Comparison of ENCODE assay signal across 2 cellular contexts in the genomic region with DNA sequence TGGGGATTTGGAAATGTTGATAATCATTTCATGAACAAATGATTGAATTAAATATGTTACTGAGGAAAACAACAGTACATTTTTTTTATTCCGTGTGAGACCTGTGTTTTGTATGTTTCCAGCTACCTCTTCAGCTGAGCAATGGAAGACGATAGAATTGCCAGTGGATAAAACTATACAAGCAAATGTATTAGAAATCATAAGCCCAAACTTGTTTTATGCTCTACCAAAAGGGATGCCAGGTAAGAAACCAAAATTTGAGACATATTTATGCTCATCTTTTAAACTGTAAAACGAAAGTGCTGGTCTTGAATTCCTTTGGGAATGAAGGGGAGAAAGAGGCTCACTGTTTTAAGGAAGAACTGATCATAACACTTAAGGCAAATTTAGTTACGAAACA.
TF ChIP-seq lines count a peak whose summit lies in the region.

No MANE protein-coding gene starts in this region.

TF ChIP-seq in A549, 52 proteins besides CTCF, POLR2A, EP300 and RAD21:
- TF ChIP-seq FOSL2 (IDR thresholded peaks at IDR 0.05) = no peak
- TF ChIP-seq FOSL2 (CRISPR knock-in tag; IDR thresholded peaks at IDR 0.05) = no peak
- TF ChIP-seq, protein P1, sequence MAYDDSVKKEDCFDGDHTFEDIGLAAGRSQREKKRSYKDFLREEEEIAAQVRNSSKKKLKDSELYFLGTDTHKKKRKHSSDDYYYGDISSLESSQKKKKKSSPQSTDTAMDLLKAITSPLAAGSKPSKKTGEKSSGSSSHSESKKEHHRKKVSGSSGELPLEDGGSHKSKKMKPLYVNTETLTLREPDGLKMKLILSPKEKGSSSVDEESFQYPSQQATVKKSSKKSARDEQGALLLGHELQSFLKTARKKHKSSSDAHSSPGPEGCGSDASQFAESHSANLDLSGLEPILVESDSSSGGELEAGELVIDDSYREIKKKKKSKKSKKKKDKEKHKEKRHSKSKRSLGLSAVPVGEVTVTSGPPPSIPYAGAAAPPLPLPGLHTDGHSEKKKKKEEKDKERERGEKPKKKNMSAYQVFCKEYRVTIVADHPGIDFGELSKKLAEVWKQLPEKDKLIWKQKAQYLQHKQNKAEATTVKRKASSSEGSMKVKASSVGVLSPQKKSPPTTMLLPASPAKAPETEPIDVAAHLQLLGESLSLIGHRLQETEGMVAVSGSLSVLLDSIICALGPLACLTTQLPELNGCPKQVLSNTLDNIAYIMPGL (CRISPR knock-in tag; IDR thresholded peaks at IDR 0.05; ENCODE audit: borderline replicate concordance) = no peak
- no peak for TF ChIP-seq SREBF2 (IDR thresholded peaks at IDR 0.05)
- TF ChIP-seq BHLHE40 (IDR thresholded peaks at IDR 0.05; ENCODE audit: low read depth, low read length) = no peak
- no peak for TF ChIP-seq ESRRA (IDR thresholded peaks at IDR 0.05; ENCODE audit: borderline replicate concordance, low read length)
- no peak for TF ChIP-seq ZNF302 (CRISPR knock-in tag; IDR thresholded peaks at IDR 0.05)
- TF ChIP-seq ZFP36 (IDR thresholded peaks at IDR 0.05; ENCODE audit: borderline replicate concordance, partially characterized antibody) = no peak
- no peak for TF ChIP-seq MYC (IDR thresholded peaks at IDR 0.05; ENCODE audit: borderline replicate concordance, low read length)
- no peak for TF ChIP-seq ATOH8 (CRISPR knock-in tag; IDR thresholded peaks at IDR 0.05; ENCODE audit: low read depth)
- 0 out of 2 replicates have a peak, but pooled peaks have one; percentile 57 for TF ChIP-seq RNF2 (IDR thresholded peaks at IDR 0.05; ENCODE audit: borderline replicate concordance, low read depth)
- TF ChIP-seq CBX8 (IDR thresholded peaks at IDR 0.05) = peak; percentile 96
- TF ChIP-seq CHD2 (IDR thresholded peaks at IDR 0.05; ENCODE audit: low read length, partially characterized antibody) = no peak
- TF ChIP-seq RFX5 (IDR thresholded peaks at IDR 0.05) = no peak
TF ChIP-seq in A549: peak in this region for 2.

TF ChIP-seq in HCT116, 20 proteins besides CTCF, POLR2A, EP300 and RAD21:
- TF ChIP-seq, protein P2, sequence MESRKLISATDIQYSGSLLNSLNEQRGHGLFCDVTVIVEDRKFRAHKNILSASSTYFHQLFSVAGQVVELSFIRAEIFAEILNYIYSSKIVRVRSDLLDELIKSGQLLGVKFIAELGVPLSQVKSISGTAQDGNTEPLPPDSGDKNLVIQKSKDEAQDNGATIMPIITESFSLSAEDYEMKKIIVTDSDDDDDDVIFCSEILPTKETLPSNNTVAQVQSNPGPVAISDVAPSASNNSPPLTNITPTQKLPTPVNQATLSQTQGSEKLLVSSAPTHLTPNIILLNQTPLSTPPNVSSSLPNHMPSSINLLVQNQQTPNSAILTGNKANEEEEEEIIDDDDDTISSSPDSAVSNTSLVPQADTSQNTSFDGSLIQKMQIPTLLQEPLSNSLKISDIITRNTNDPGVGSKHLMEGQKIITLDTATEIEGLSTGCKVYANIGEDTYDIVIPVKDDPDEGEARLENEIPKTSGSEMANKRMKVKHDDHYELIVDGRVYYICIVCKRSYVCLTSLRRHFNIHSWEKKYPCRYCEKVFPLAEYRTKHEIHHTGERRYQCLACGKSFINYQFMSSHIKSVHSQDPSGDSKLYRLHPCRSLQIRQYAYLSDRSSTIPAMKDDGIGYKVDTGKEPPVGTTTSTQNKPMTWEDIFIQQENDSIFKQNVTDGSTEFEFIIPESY (IDR thresholded peaks at IDR 0.05; ENCODE audit: extremely low read depth, insufficient replicate concordance, low read length) = no peak
- TF ChIP-seq EZH2phosphoT487 (IDR thresholded peaks at IDR 0.05; ENCODE audit: borderline replicate concordance) (no peak), FOSL1 (IDR thresholded peaks at IDR 0.05; ENCODE audit: low read depth) (no peak), EZH2 (IDR thresholded peaks at IDR 0.05) (peak; percentile 85; the same call in 1 of the 2 replicates)
